In genomic region chr10:91444211-91444610, GRCh38 we compare ENCODE assay signal across 1 cellular context.
TF ChIP-seq lines count a peak whose summit lies in the region.

No MANE protein-coding gene starts in this region.

TF ChIP-seq in GM23338, 12 proteins besides CTCF, POLR2A, EP300 and RAD21 (continued from another document):
- TF ChIP-seq ETS1 (IDR thresholded peaks at IDR 0.05) (no peak), POLR2AphosphoS5 (IDR thresholded peaks at IDR 0.05; ENCODE audit: low read depth) (no peak), EZH2 (IDR thresholded peaks at IDR 0.05; ENCODE audit: low read depth, unreplicated experiment) (no peak), ZNF114 (CRISPR knock-in tag; IDR thresholded peaks at IDR 0.05) (no peak), REST (IDR thresholded peaks at IDR 0.05; ENCODE audit: unreplicated experiment) (no peak), NANOG (IDR thresholded peaks at IDR 0.05; ENCODE audit: borderline replicate concordance) (no peak), CREB1 (CRISPR knock-in tag; IDR thresholded peaks at IDR 0.05; ENCODE audit: low read depth) (no peak)
